In the genomic region with DNA sequence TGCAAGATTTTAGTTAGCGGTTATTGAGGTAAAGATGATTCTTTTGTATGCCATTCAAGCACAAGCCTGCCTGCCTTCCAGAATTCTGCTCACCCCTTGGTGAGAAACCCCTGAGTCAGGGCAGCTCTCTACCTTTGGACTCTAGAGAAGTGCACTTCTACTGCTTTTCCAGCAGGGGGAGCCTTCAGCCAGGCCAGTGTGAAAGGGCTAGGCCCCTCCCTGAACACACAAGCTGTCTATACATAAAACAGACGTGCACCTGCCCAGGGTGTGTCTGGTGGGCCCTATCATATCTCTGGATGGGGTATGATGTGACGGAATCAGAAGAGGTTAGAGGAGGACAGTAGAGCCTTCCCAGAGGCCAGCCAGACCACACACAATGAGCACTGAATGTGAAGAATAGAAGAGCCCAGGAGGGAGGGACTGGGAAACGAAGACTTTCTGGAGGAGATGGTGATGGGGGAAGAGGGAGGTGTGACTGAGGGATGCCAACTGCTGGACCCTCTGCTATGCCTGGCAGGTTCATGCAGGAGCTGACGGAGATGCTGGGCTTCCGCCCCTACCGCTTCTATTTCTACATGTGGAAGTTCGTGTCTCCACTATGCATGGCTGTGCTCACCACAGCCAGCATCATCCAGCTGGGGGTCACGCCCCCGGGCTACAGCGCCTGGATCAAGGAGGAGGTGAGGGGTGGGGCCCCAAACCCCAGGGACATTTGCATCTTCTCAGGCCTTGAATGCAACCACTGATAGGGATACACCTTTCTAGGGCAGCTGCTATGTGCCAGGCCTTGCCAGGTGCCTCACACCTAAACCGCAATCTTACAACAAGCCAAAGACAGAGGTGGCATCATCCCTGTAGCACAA, we compare ENCODE assay signal across 9 cellular contexts. TPM values are rescaled to one million over a fixed set of nuclear protein-coding genes. Genes with fewer than 3 reads are reported as not detected.
DNase-seq lines count a peak whose midpoint lies in the region; TF ChIP-seq lines count a peak whose summit lies in the region.
"Had no signal": no experiment of that assay in that cellular context is flagged by ENCODE, and none has a peak within 500 bp of the region (broad histone marks: within the 10 kb centered on the region; RNA-seq: fewer than 3 reads in every experiment).

No MANE protein-coding gene starts in this region.

- intact Hi-C loops in ovary (cut with DNase I) = no loop called here

- TF ChIP-seq CTCF in 22Rv1 (IDR thresholded peaks at IDR 0.05) (peak; percentile 97), GM12873 (IDR thresholded peaks at IDR 0.05; ENCODE audit: insufficient read depth, low read depth, low read length, missing control alignments) (peak; percentile 96), HL-60 (IDR thresholded peaks at IDR 0.05; ENCODE audit: insufficient read depth, low read length) (peak; percentile 88), ovary (IDR thresholded peaks at IDR 0.05) (peak; percentile 44 to 55 (median 47))

- no peaks in the 10 kb centered on the region for H3K9me3 ChIP-seq in ovary

- H3K27me3 ChIP-seq in HL-60 (ENCODE audit: insufficient read depth, poor library complexity, severe bottlenecking) (no peaks in the 10 kb centered on the region), ovary (no peaks in the 10 kb centered on the region)

- no peak for TF ChIP-seq POLR2A in ovary (IDR thresholded peaks at IDR 0.05)

- no peak overlapping the region for H3K4me3 ChIP-seq in HL-60 (replicated peaks; ENCODE audit: insufficient read depth, low read length)
- no peak overlapping the region for H3K4me3 ChIP-seq in ovary

- H3K4me1 ChIP-seq in ovary (ENCODE audit: insufficient read depth) = no peaks in the 10 kb centered on the region

- 56 to 63% (median 59%) methylated on average over 12 of the region's 12 CpGs for WGBS in ovary, 3 donors

- DNase-seq in HL-60 (ENCODE audit: low read depth in 1 of 2, low spot score in 1 of 2) (peak; percentile 48 to 56), NOMO-1 (lab: John Stamatoyannopoulos, UW; ENCODE audit: unreplicated experiment in 2 of 2) (peak; percentile 51 to 69), fibroblast of gingiva (ENCODE audit: low read depth) (peak; percentile 16), ovary (no peak), NCI-H1048 (lab: John Stamatoyannopoulos, UW) (no peak)
- DNase-seq in activated CD8-positive, alpha-beta memory T cell treated with anti-CD3 and anti-CD28 coated beads, Interleukin-2, amount 50 U/mL, for 4 hours = peak; percentile 37

- no peak for TF ChIP-seq EP300 in ovary (IDR thresholded peaks at IDR 0.05)

- no peak overlapping the region for H3K27ac ChIP-seq in 22Rv1
- H3K27ac ChIP-seq in HL-60 (replicated peaks) = no peak overlapping the region
- H3K27ac ChIP-seq in ovary = no peak overlapping the region
- H3K27ac ChIP-seq: epithelial cell of prostate had no signal

- no peaks in the 10 kb centered on the region for H3K36me3 ChIP-seq in ovary

RNA-seq across cellular contexts. Expression of a gene that starts 13.0 kb away (rescaled TPM):
- total RNA-seq in ovary = 10 to 100 TPM in 5 of 7 donors, 1 to 10 TPM in 2; 5.5 to 18.0 (median 14.2) TPM
- polyA plus RNA-seq in ovary = 1 to 10 TPM; 3.2 to 5.0 TPM

RNA-seq across cellular contexts. Expression of a gene that starts 46.9 kb away (rescaled TPM):
- total RNA-seq in ovary = under 1 TPM in 4 of 7 donors, not detected in 3; 0.05 to 0.15 (median 0.05) TPM
- polyA plus RNA-seq in ovary = under 1 TPM; 0.03 to 0.06 TPM

Comparison
In these comparisons a context has a peak if more than half of its experiments do, and no peak if none do; other contexts are left out.
1. CTCF ChIP-seq: peak in every context shown above with its lines; median percentile 97 in 22Rv1; 96 in GM12873; 88 in HL-60; 47 in ovary.
2. DNase-seq: peak in HL-60 (2 of 2), NOMO-1 (2 of 2), activated CD8-positive, alpha-beta memory T cell treated with anti-CD3 and anti-CD28 coated beads, Interleukin-2, amount 50 U/mL, for 4 hours (single experiment) and fibroblast of gingiva (single experiment); none in ovary (0 of 5) and NCI-H1048 (single experiment).